ENCODE assay signal across 1 cellular context in genomic region chr10:89481662-89482061, GRCh38.
TF ChIP-seq lines count a peak whose summit lies in the region.

No MANE protein-coding gene starts in this region.

TF ChIP-seq in HepG2, 621 proteins besides CTCF, POLR2A, EP300 and RAD21 (continued from another document):
- no peak for TF ChIP-seq HMGXB4 (CRISPR knock-in tag; IDR thresholded peaks at IDR 0.05; ENCODE audit: borderline replicate concordance in 1 of 2, low read depth in 1 of 2)
- TF ChIP-seq JUND (CRISPR knock-in tag; IDR thresholded peaks at IDR 0.05): no peak
- TF ChIP-seq ZNF10 (CRISPR knock-in tag; IDR thresholded peaks at IDR 0.05; ENCODE audit: borderline replicate concordance, low read depth): no peak
- no peak for TF ChIP-seq SIN3B (IDR thresholded peaks at IDR 0.05; ENCODE audit: low read length)
- no peak for TF ChIP-seq ZNF234 (CRISPR knock-in tag; conservative IDR thresholded peaks at IDR 0.05)
- no peak for TF ChIP-seq ZNF614 (CRISPR knock-in tag; IDR thresholded peaks at IDR 0.05; ENCODE audit: borderline replicate concordance)
- TF ChIP-seq, protein P1, sequence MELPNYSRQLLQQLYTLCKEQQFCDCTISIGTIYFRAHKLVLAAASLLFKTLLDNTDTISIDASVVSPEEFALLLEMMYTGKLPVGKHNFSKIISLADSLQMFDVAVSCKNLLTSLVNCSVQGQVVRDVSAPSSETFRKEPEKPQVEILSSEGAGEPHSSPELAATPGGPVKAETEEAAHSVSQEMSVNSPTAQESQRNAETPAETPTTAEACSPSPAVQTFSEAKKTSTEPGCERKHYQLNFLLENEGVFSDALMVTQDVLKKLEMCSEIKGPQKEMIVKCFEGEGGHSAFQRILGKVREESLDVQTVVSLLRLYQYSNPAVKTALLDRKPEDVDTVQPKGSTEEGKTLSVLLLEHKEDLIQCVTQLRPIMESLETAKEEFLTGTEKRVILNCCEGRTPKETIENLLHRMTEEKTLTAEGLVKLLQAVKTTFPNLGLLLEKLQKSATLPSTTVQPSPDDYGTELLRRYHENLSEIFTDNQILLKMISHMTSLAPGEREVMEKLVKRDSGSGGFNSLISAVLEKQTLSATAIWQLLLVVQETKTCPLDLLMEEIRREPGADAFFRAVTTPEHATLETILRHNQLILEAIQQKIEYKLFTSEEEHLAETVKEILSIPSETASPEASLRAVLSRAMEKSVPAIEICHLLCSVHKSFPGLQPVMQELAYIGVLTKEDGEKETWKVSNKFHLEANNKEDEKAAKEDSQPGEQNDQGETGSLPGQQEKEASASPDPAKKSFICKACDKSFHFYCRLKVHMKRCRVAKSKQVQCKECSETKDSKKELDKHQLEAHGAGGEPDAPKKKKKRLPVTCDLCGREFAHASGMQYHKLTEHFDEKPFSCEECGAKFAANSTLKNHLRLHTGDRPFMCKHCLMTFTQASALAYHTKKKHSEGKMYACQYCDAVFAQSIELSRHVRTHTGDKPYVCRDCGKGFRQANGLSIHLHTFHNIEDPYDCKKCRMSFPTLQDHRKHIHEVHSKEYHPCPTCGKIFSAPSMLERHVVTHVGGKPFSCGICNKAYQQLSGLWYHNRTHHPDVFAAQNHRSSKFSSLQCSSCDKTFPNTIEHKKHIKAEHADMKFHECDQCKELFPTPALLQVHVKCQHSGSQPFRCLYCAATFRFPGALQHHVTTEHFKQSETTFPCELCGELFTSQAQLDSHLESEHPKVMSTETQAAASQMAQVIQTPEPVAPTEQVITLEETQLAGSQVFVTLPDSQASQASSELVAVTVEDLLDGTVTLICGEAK (IDR thresholded peaks at IDR 0.05): no peak
- TF ChIP-seq, protein P1 (CRISPR knock-in tag; IDR thresholded peaks at IDR 0.05): no peak
- TF ChIP-seq ZNF142 (CRISPR knock-in tag; IDR thresholded peaks at IDR 0.05): no peak
- TF ChIP-seq ZBTB20 (CRISPR knock-in tag; IDR thresholded peaks at IDR 0.05; ENCODE audit: borderline replicate concordance, low read depth): no peak
- TF ChIP-seq STAG1 (CRISPR knock-in tag; IDR thresholded peaks at IDR 0.05): no peak
- no peak for TF ChIP-seq ESRRA (CRISPR knock-in tag; IDR thresholded peaks at IDR 0.05; ENCODE audit: low read depth)
- no peak for TF ChIP-seq ZNF781 (CRISPR knock-in tag; IDR thresholded peaks at IDR 0.05; ENCODE audit: borderline replicate concordance, not compliant biosample characterization)
- TF ChIP-seq, protein P2, sequence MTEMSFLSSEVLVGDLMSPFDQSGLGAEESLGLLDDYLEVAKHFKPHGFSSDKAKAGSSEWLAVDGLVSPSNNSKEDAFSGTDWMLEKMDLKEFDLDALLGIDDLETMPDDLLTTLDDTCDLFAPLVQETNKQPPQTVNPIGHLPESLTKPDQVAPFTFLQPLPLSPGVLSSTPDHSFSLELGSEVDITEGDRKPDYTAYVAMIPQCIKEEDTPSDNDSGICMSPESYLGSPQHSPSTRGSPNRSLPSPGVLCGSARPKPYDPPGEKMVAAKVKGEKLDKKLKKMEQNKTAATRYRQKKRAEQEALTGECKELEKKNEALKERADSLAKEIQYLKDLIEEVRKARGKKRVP (CRISPR knock-in tag; IDR thresholded peaks at IDR 0.05): peak in 1 of 2 experiments; percentile 68; a peak in 2 of 4 replicates
- TF ChIP-seq MBNL3 (CRISPR knock-in tag; conservative IDR thresholded peaks at IDR 0.05): no peak
- TF ChIP-seq ZMYM4 (CRISPR knock-in tag; IDR thresholded peaks at IDR 0.05): no peak
- TF ChIP-seq GZF1 (CRISPR knock-in tag; IDR thresholded peaks at IDR 0.05): no peak
- no peak for TF ChIP-seq IRF9 (CRISPR knock-in tag; IDR thresholded peaks at IDR 0.05; ENCODE audit: borderline replicate concordance)
- TF ChIP-seq ATF7 (IDR thresholded peaks at IDR 0.05): peak; percentile 18; the same call in 1 of the 2 replicates
- no peak for TF ChIP-seq ATF7 (CRISPR knock-in tag; IDR thresholded peaks at IDR 0.05)
- TF ChIP-seq CEBPB (IDR thresholded peaks at IDR 0.05; ENCODE audit: borderline replicate concordance, low read depth, low read length): peak; percentile 73
- no peak for TF ChIP-seq ZHX1 (CRISPR knock-in tag; IDR thresholded peaks at IDR 0.05; ENCODE audit: low read depth)
- no peak for TF ChIP-seq ZNF180 (CRISPR knock-in tag; IDR thresholded peaks at IDR 0.05; ENCODE audit: borderline replicate concordance, low read depth)
- TF ChIP-seq IKZF4 (CRISPR knock-in tag; IDR thresholded peaks at IDR 0.05; ENCODE audit: borderline replicate concordance, low read depth, not compliant biosample characterization): no peak
- no peak for TF ChIP-seq KAT2B (IDR thresholded peaks at IDR 0.05; ENCODE audit: borderline replicate concordance, low read depth, low read length)
- TF ChIP-seq ZNF446 (CRISPR knock-in tag; IDR thresholded peaks at IDR 0.05): no peak
- no peak for TF ChIP-seq FOSL1 (CRISPR knock-in tag; IDR thresholded peaks at IDR 0.05; ENCODE audit: borderline replicate concordance)
- TF ChIP-seq, protein P3, sequence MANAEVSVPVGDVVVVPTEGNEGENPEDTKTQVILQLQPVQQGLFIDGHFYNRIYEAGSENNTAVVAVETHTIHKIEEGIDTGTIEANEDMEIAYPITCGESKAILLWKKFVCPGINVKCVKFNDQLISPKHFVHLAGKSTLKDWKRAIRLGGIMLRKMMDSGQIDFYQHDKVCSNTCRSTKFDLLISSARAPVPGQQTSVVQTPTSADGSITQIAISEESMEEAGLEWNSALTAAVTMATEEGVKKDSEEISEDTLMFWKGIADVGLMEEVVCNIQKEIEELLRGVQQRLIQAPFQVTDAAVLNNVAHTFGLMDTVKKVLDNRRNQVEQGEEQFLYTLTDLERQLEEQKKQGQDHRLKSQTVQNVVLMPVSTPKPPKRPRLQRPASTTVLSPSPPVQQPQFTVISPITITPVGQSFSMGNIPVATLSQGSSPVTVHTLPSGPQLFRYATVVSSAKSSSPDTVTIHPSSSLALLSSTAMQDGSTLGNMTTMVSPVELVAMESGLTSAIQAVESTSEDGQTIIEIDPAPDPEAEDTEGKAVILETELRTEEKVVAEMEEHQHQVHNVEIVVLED (CRISPR knock-in tag; IDR thresholded peaks at IDR 0.05; ENCODE audit: borderline replicate concordance): no peak
- TF ChIP-seq ZKSCAN5 (CRISPR knock-in tag; IDR thresholded peaks at IDR 0.05): no peak
- no peak for TF ChIP-seq ZNF619 (CRISPR knock-in tag; IDR thresholded peaks at IDR 0.05)
- no peak for TF ChIP-seq ZNF567 (CRISPR knock-in tag; IDR thresholded peaks at IDR 0.05; ENCODE audit: borderline replicate concordance)
- no peak for TF ChIP-seq U2AF1 (optimal IDR thresholded peaks at IDR 0.05; ENCODE audit: low read depth, low read length)
